8 cellular contexts compared by ENCODE assay signal in genomic region chrX:54044877-54045328, GRCh38. TPM values are rescaled to one million over a fixed set of nuclear protein-coding genes. Genes with fewer than 3 reads are reported as not detected.
DNase-seq lines count a peak whose midpoint lies in the region; ATAC-seq and TF ChIP-seq lines count a peak whose summit lies in the region.

No MANE protein-coding gene starts in this region.

- peak overlapping the region; percentile 66; the same call in 1 of the 2 replicates for H3K4me2 ChIP-seq in MM.1S (ENCODE audit: low read depth, low read length)

- no peak for TF ChIP-seq CTCF in MM.1S (IDR thresholded peaks at IDR 0.05; ENCODE audit: low read length)

- peak overlapping the region; percentile 91 for H3K27ac ChIP-seq in MM.1S (ENCODE audit: low read length)
- H3K27ac ChIP-seq in caudate nucleus (ENCODE audit: low read depth, low read length): peak overlapping the region; percentile 86
- peak overlapping the region; percentile 84 to 91 for H3K27ac ChIP-seq in mucosa of rectum (ENCODE audit: low read depth in 2 of 2, low read length in 2 of 2)

- peak overlapping the region; percentile 79 for H3K4me3 ChIP-seq in MM.1S (ENCODE audit: low read length)
- peak overlapping the region; percentile 56 to 69 for H3K4me3 ChIP-seq in mucosa of rectum (ENCODE audit: low read length in 2 of 2)

- H3K9ac ChIP-seq in MM.1S (ENCODE audit: low read length) (peak overlapping the region; percentile 69), mucosa of rectum (ENCODE audit: low read depth in 1 of 2, low read length in 2 of 2) (peak overlapping the region; percentile 60 to 66)

- peak overlapping the region; percentile 81 for H2AFZ ChIP-seq in MM.1S (ENCODE audit: low read length)

- H4K20me1 ChIP-seq in MM.1S (ENCODE audit: insufficient read depth, low read length): no peaks in the 10 kb centered on the region

- peaks cover 11% of the 10 kb centered on the region for H3K79me2 ChIP-seq in MM.1S (ENCODE audit: low read length)

- ATAC-seq in HG03565 (IDR thresholded peaks at IDR 0.05; ENCODE audit: unreplicated experiment) (no peak), HG03045 (IDR thresholded peaks at IDR 0.05; ENCODE audit: unreplicated experiment) (no peak), GM18861 (IDR thresholded peaks at IDR 0.05; ENCODE audit: unreplicated experiment) (no peak)

- H3K9me2 ChIP-seq in MM.1S (replicated peaks; ENCODE audit: insufficient read depth, low read length): no peaks in the 10 kb centered on the region

- H3K27me3 ChIP-seq in MM.1S (replicated peaks; ENCODE audit: insufficient read depth, low read length): no peaks in the 10 kb centered on the region
- H3K27me3 ChIP-seq in mucosa of rectum (ENCODE audit: control insufficient read depth in 2 of 2, insufficient read depth in 2 of 2, low read length in 2 of 2): no peaks in the 10 kb centered on the region

- H3K9me3 ChIP-seq in MM.1S (replicated peaks; ENCODE audit: insufficient read depth, low read length): no peaks in the 10 kb centered on the region
- no peaks in the 10 kb centered on the region for H3K9me3 ChIP-seq in mucosa of rectum (ENCODE audit: control insufficient read depth in 2 of 2, low read length in 2 of 2)

- DNase-seq in MM.1S (no peak), caudate nucleus (lab: John Stamatoyannopoulos, UW) (peak in 2 of 61 donors; percentile 32 to 41), A172 (ENCODE audit: low spot score) (no peak)

- peaks cover 5% of the 10 kb centered on the region; the same call in 1 of the 2 replicates for H3K4me1 ChIP-seq in MM.1S (ENCODE audit: low read length)
- H3K4me1 ChIP-seq in mucosa of rectum (ENCODE audit: control insufficient read depth in 2 of 2, insufficient read depth in 2 of 2, low read length in 2 of 2): peaks cover 0 to 5% of the 10 kb centered on the region in 2 donors

- H3K36me3 ChIP-seq in MM.1S (replicated peaks; ENCODE audit: insufficient read depth, low read length) (no peaks in the 10 kb centered on the region), mucosa of rectum (ENCODE audit: control insufficient read depth in 2 of 2, insufficient read depth in 2 of 2, low read length in 2 of 2) (peaks cover 0 to 5% of the 10 kb centered on the region in 2 donors)

- peaks cover 9% of the 10 kb centered on the region for H3F3A ChIP-seq in MM.1S (ENCODE audit: insufficient read depth, low read length)

- peak; percentile 31 for TF ChIP-seq POLR2A in GM15510 (IDR thresholded peaks at IDR 0.05; ENCODE audit: borderline replicate concordance, extremely low read depth, insufficient read length)

RNA-seq across cellular contexts. Expression of gene PHF8, which starts 0.6 kb away (rescaled TPM):
- total RNA-seq in A172 (2014; rRNA removed; shearing (Covaris generic)): 5.8 and 7.9 TPM in 2 replicates
